In the genomic region with DNA sequence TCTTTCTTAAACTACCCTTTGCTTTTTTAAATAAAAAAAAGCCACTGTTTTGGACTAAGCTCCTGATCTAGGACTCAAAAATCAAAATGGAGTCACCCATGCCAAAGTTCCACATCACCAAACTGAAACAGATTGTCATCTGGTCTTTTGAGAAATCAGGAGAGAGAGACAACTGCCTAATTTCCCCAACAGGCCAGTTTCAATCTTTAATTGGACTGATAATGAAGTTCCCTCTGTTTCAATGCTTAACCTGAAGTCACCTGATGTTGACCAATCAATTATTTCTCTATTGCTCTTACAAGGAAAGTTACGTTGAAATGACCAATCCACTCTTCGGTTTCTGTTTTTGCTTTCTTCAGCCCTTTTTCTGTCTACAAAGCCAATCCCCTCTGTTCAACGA, we compare ENCODE assay signal across 1 cellular context.
TF ChIP-seq lines count a peak whose summit lies in the region.

No MANE protein-coding gene starts in this region.

TF ChIP-seq in GM12878, 131 proteins besides CTCF, POLR2A, EP300 and RAD21 (continues in another document):
- TF ChIP-seq ZBTB11 (CRISPR knock-in tag; IDR thresholded peaks at IDR 0.05), result peak; percentile 52; the same call in 1 of the 2 replicates
- no peak for TF ChIP-seq PML (IDR thresholded peaks at IDR 0.05; ENCODE audit: low read length)
- no peak for TF ChIP-seq SUZ12 (IDR thresholded peaks at IDR 0.05; ENCODE audit: unreplicated experiment)
- 0 out of 2 replicates have a peak, but pooled peaks have one; percentile 14 for TF ChIP-seq CHD2 (IDR thresholded peaks at IDR 0.05; ENCODE audit: borderline replicate concordance, low read depth, low read length)
- peak; percentile 63 for TF ChIP-seq CUX1 (IDR thresholded peaks at IDR 0.05; ENCODE audit: insufficient replicate concordance, low read depth, low read length)
- TF ChIP-seq TBL1XR1 (IDR thresholded peaks at IDR 0.05; ENCODE audit: low read depth, low read length), result no peak
- TF ChIP-seq PKNOX1 (IDR thresholded peaks at IDR 0.05), result peak; percentile 31; the same call in 1 of the 2 replicates
- no peak for TF ChIP-seq WRNIP1 (IDR thresholded peaks at IDR 0.05; ENCODE audit: borderline replicate concordance, low read depth, low read length)
- TF ChIP-seq IRF4 (IDR thresholded peaks at IDR 0.05; ENCODE audit: low read depth, low read length), result no peak
- TF ChIP-seq KAT2A (conservative IDR thresholded peaks at IDR 0.05; ENCODE audit: control insufficient read depth, low read depth, low read length), result no peak
- TF ChIP-seq TCF3 (IDR thresholded peaks at IDR 0.05; ENCODE audit: borderline replicate concordance, insufficient read depth, low read depth, low read length), result no peak
- no peak for TF ChIP-seq ETV6 (conservative IDR thresholded peaks at IDR 0.05 in 1 of 2, IDR thresholded peaks at IDR 0.05 in 1 of 2; ENCODE audit: borderline replicate concordance in 1 of 2, low read depth in 1 of 2)
- peak; percentile 93 for TF ChIP-seq MTA2 (IDR thresholded peaks at IDR 0.05; ENCODE audit: low read depth)
- TF ChIP-seq GATAD2B (conservative IDR thresholded peaks at IDR 0.05; ENCODE audit: low read depth), result no peak
- TF ChIP-seq MTA3 (IDR thresholded peaks at IDR 0.05; ENCODE audit: borderline replicate concordance, low read length), result no peak
- no peak for TF ChIP-seq ZNF274 (IDR thresholded peaks at IDR 0.05; ENCODE audit: insufficient read depth, insufficient read length)
- no peak for TF ChIP-seq CBX5 (IDR thresholded peaks at IDR 0.05; ENCODE audit: low read depth)
- TF ChIP-seq CHD4 (IDR thresholded peaks at IDR 0.05), result no peak
- no peak for TF ChIP-seq CHD1 (IDR thresholded peaks at IDR 0.05; ENCODE audit: low read depth, low read length)
- no peak for TF ChIP-seq POU2F2 (IDR thresholded peaks at IDR 0.05; ENCODE audit: borderline replicate concordance, low read depth, low read length)
- 0 out of 2 replicates have a peak, but pooled peaks have one; percentile 39 for TF ChIP-seq PAX5 (IDR thresholded peaks at IDR 0.05; ENCODE audit: borderline replicate concordance, low read depth, low read length)
- TF ChIP-seq IKZF2 (IDR thresholded peaks at IDR 0.05), result no peak
- no peak for TF ChIP-seq MYC (IDR thresholded peaks at IDR 0.05; ENCODE audit: insufficient read depth, insufficient read length, insufficient replicate concordance, low read length, severe bottlenecking)
- no peak for TF ChIP-seq BMI1 (IDR thresholded peaks at IDR 0.05; ENCODE audit: borderline replicate concordance)
- TF ChIP-seq POLR2AphosphoS2 (IDR thresholded peaks at IDR 0.05; ENCODE audit: low read depth, low read length), result 0 out of 2 replicates have a peak, but pooled peaks have one; percentile 9
- no peak for TF ChIP-seq ATF3 (IDR thresholded peaks at IDR 0.05; ENCODE audit: borderline replicate concordance, extremely low read depth, low read depth, low read length)
- TF ChIP-seq BACH1 (IDR thresholded peaks at IDR 0.05; ENCODE audit: borderline replicate concordance), result no peak
- TF ChIP-seq HDAC2 (IDR thresholded peaks at IDR 0.05), result no peak
- TF ChIP-seq RELB (IDR thresholded peaks at IDR 0.05; ENCODE audit: low read depth), result peak; percentile 16; the same call in 1 of the 2 replicates
- peak; percentile 99 for TF ChIP-seq PRDM15 (CRISPR knock-in tag; IDR thresholded peaks at IDR 0.05)
- no peak for TF ChIP-seq DPF2 (IDR thresholded peaks at IDR 0.05)
- peak; percentile 78 for TF ChIP-seq MEF2B (IDR thresholded peaks at IDR 0.05; ENCODE audit: partially characterized antibody, poor library complexity, severe bottlenecking)
- peak; percentile 18 for TF ChIP-seq SKIL (IDR thresholded peaks at IDR 0.05; ENCODE audit: low read depth, poor library complexity, severe bottlenecking)
- no peak for TF ChIP-seq EZH2 (IDR thresholded peaks at IDR 0.05; ENCODE audit: borderline replicate concordance, control insufficient read depth, low read depth, low read length)
- TF ChIP-seq ELK1 (IDR thresholded peaks at IDR 0.05; ENCODE audit: low read depth, low read length), result no peak
- TF ChIP-seq, protein P1, sequence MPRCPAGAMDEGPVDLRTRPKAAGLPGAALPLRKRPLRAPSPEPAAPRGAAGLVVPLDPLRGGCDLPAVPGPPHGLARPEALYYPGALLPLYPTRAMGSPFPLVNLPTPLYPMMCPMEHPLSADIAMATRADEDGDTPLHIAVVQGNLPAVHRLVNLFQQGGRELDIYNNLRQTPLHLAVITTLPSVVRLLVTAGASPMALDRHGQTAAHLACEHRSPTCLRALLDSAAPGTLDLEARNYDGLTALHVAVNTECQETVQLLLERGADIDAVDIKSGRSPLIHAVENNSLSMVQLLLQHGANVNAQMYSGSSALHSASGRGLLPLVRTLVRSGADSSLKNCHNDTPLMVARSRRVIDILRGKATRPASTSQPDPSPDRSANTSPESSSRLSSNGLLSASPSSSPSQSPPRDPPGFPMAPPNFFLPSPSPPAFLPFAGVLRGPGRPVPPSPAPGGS (IDR thresholded peaks at IDR 0.05; ENCODE audit: borderline replicate concordance, insufficient read depth, low read depth, low read length, poor library complexity, severe bottlenecking), result no peak
